7 cellular contexts compared by ENCODE assay signal in genomic region chr7:102494473-102495163, GRCh38. TPM values are rescaled to one million over a fixed set of nuclear protein-coding genes. Genes with fewer than 3 reads are reported as not detected.
DNase-seq lines count a peak whose midpoint lies in the region; ATAC-seq and TF ChIP-seq lines count a peak whose summit lies in the region.
"Not testable (repeated sequence)": the region's sequence is repeated elsewhere in the genome, so short reads cannot be mapped to it uniquely, and the experiment has no call there.

No MANE protein-coding gene starts in this region.

- H3K27ac Mint-ChIP-seq in central memory CD8-positive, alpha-beta T cell (ENCODE audit: low read depth); naive B cell: not testable (repeated sequence)

- not testable (repeated sequence) for H3K4me1 ChIP-seq in Panc1 (ENCODE audit: control insufficient read depth, insufficient read depth, low read length)

- intact Hi-C loops in Panc1 (cut with micrococcal nuclease; ENCODE audit: unreplicated experiment): not testable (repeated sequence)

- not testable (repeated sequence) for H3K9me3 Mint-ChIP-seq in central memory CD8-positive, alpha-beta T cell; naive B cell

- ATAC-seq in GM19025 (IDR thresholded peaks at IDR 0.05; ENCODE audit: low read depth, unreplicated experiment) (peak; percentile 56), GM21515 (IDR thresholded peaks at IDR 0.05; ENCODE audit: unreplicated experiment) (peak; percentile 70), HG02840 (IDR thresholded peaks at IDR 0.05; ENCODE audit: low FRiP score, unreplicated experiment) (peak; percentile 51), HG03159 (IDR thresholded peaks at IDR 0.05; ENCODE audit: unreplicated experiment) (peak; percentile 60), Panc1 (peak; percentile 22), naive B cell (ENCODE audit: low read depth in 2 of 2) (peak; percentile 76 to 77)
- ATAC-seq in central memory CD8-positive, alpha-beta T cell (replicated peaks; ENCODE audit: extremely low read depth, poor library complexity, severe bottlenecking): peak; percentile 80

- CTCF ChIA-PET in Panc1 (lab: Charles Lee): not testable (repeated sequence)

- H3K27ac ChIP-seq in Panc1 (ENCODE audit: low read length): not testable (repeated sequence)

- H3K27me3 Mint-ChIP-seq in central memory CD8-positive, alpha-beta T cell; naive B cell: not testable (repeated sequence)

- not testable (repeated sequence) for H3K36me3 Mint-ChIP-seq in central memory CD8-positive, alpha-beta T cell (ENCODE audit: insufficient read depth); naive B cell

- TF ChIP-seq CTCF in Panc1 (IDR thresholded peaks at IDR 0.05): not testable (repeated sequence)

- not testable (repeated sequence) for H3K4me3 Mint-ChIP-seq in central memory CD8-positive, alpha-beta T cell; naive B cell

- not testable (repeated sequence) for H3K36me3 ChIP-seq in Panc1 (ENCODE audit: control insufficient read depth, insufficient read depth, low read length)

- BruUV-seq in Panc1 (replicated peaks; lab: Mats Ljungman, UMichigan): not testable (repeated sequence)

- not testable (repeated sequence) for DNase-seq in Panc1 (ENCODE audit: low read depth, low spot score); central memory CD8-positive, alpha-beta T cell (ENCODE audit: low spot score in 2 of 2); naive B cell

- not testable (repeated sequence) for H3K4me1 Mint-ChIP-seq in central memory CD8-positive, alpha-beta T cell; naive B cell

- POLR2A ChIA-PET in Panc1 (lab: Charles Lee): not testable (repeated sequence)

- in situ Hi-C loops in Panc1 (cut with HindIII; ENCODE audit: low pct_unique_long_range_greater_than_20kb, low sequenced_read_pairs): not testable (repeated sequence)

- not testable (repeated sequence) for H3K27me3 ChIP-seq in Panc1 (ENCODE audit: control insufficient read depth, insufficient read depth, low read length)

- H3K4me3 ChIP-seq in Panc1 (ENCODE audit: low read depth in 2 of 2, low read length in 2 of 2): not testable (repeated sequence)

- not testable (repeated sequence) for H3K9me3 ChIP-seq in Panc1 (ENCODE audit: control insufficient read depth, insufficient read depth, low read depth, low read length)

RNA-seq across cellular contexts. Expression of gene POLR2J, which starts 15.9 kb away (rescaled TPM):
- 69.4 TPM for total RNA-seq in Panc1 (2021; ENCODE audit: unreplicated experiment)
- polyA plus RNA-seq in Panc1 (2012; ENCODE audit: insufficient read length): 81.8 TPM
- 100 to 1,000 TPM in 3 of 6 donors, 10 to 100 TPM in 3; 65.4 to 149 (median 107) TPM for polyA plus RNA-seq in naive B cell (ENCODE audit: low read depth in 6 of 6)

RNA-seq across cellular contexts. Expression of gene RASA4B, which starts 23.0 kb away (rescaled TPM):
- 1.2 TPM for total RNA-seq in Panc1 (2021; ENCODE audit: unreplicated experiment)
- polyA plus RNA-seq in Panc1 (2012; ENCODE audit: insufficient read length): 4.2 TPM
- polyA plus RNA-seq in naive B cell (ENCODE audit: low read depth in 6 of 6): 10 to 100 TPM in 1 of 6 donors, 1 to 10 TPM in 5; 4.1 to 11.7 (median 5.6) TPM

RNA-seq across cellular contexts. Expression of gene LRWD1, which starts 29.8 kb away (rescaled TPM):
- 55.8 TPM for total RNA-seq in Panc1 (2021; ENCODE audit: unreplicated experiment)
- 96.8 TPM for polyA plus RNA-seq in Panc1 (2012; ENCODE audit: insufficient read length)
- 10 to 100 TPM in 5 of 6 donors, 1 to 10 TPM in 1; 6.9 to 22.1 (median 17.3) TPM for polyA plus RNA-seq in naive B cell (ENCODE audit: low read depth in 6 of 6)

RNA-seq across cellular contexts. Expression of gene ALKBH4, which starts 30.0 kb away (rescaled TPM):
- total RNA-seq in Panc1 (2021; ENCODE audit: unreplicated experiment): 19.0 TPM
- polyA plus RNA-seq in Panc1 (2012; ENCODE audit: insufficient read length): 21.7 TPM
- polyA plus RNA-seq in naive B cell (ENCODE audit: low read depth in 6 of 6): 10 to 100 TPM; 12.4 to 23.5 (median 19.0) TPM

RNA-seq across cellular contexts. Expression of gene UPK3BL2, which starts 48.9 kb away (rescaled TPM):
- 14.4 TPM for total RNA-seq in Panc1 (2021; ENCODE audit: unreplicated experiment)
- 11.1 TPM for polyA plus RNA-seq in Panc1 (2012; ENCODE audit: insufficient read length)
- polyA plus RNA-seq in naive B cell (ENCODE audit: low read depth in 6 of 6): 1 to 10 TPM; 1.2 to 7.3 (median 2.5) TPM

Comparison
In these comparisons a context has a peak if more than half of its experiments do, and no peak if none do; other contexts are left out.
1. ATAC-seq: peak in every context shown above with its lines; median percentile 80 in central memory CD8-positive, alpha-beta T cell; 76 in naive B cell; 70 in GM21515; 60 in HG03159; 56 in GM19025; 51 in HG02840; 22 in Panc1.